ENCODE assay signal across 9 cellular contexts in the genomic region with DNA sequence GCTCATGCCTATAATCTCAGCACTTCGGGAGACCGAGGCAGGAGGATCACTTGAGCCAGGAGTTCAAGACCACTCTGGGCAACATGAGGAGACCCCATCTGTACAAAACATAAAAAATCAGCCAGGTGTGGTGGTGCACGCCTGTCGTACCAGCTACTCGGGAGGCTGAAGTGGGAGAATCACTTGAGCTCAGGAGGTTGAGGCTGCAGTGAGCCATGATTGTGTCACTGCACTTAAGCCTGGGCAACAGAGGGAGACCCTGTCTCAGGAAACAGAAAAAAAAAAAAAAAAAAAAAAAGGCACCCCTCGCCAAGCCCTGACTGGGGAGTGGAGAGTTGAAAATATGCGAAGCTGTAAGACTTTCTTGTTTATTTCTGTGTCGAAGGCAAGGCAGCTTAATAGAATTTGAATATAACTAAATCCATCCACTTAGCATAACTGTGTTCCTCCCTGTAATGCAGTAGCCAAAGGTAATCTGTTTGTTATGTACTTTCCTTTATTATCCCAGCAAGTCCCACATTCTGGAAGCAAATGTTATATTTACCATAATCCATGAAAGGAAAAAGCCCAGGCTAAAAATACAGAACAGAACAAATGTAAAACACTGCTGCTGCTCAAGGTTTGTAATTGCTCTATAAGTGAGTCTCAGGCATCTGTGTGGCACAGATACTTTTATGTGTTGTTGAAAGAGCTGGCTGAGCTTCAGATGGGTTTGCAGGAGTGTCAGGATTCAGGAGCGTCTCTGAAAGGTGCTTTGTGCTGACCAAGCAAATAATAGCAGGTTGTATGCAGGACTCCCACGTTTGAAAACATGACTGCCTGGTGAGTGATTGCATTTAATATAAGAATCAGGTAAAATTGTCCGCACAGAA.
DNase-seq lines count a peak whose midpoint lies in the region; ATAC-seq, FAIRE-seq and TF ChIP-seq lines count a peak whose summit lies in the region.
"Had no signal": no experiment of that assay in that cellular context is flagged by ENCODE, and none has a peak within 500 bp of the region (broad histone marks: within the 10 kb centered on the region; RNA-seq: fewer than 3 reads in every experiment).

No MANE protein-coding gene starts in this region.

- peak overlapping the region; percentile 89 for H3K27ac ChIP-seq in CD4-positive, alpha-beta T cell (ENCODE audit: low read depth, low read length)
- H3K27ac ChIP-seq in H1 (ENCODE audit: low read depth, low read length) (peak overlapping the region; percentile 50; the same call in 1 of the 2 replicates), mammary epithelial cell (ENCODE audit: insufficient read depth, low read depth, low read length) (no peak overlapping the region), trophoblast cell (ENCODE audit: low read depth, low read length) (no peak overlapping the region)

- H3K27me3 Mint-ChIP-seq in CD4-positive, alpha-beta T cell, result no peaks in the 10 kb centered on the region

- H3K27me3 ChIP-seq in CD4-positive, alpha-beta T cell (ENCODE audit: control insufficient read depth, insufficient read depth, low read length), result no peaks in the 10 kb centered on the region
- H3K27me3 ChIP-seq in H1 (replicated peaks in 1 of 4; ENCODE audit: control insufficient read depth in 3 of 4, extremely low read depth in 1 of 4, insufficient read depth in 3 of 4, low read length in 3 of 4), result no peaks in the 10 kb centered on the region
- H3K27me3 ChIP-seq in mammary epithelial cell (ENCODE audit: insufficient read depth, low read length), result no peaks in the 10 kb centered on the region
- H3K27me3 ChIP-seq in trophoblast cell (ENCODE audit: insufficient read depth, low read length), result no peaks in the 10 kb centered on the region

- H3K27ac Mint-ChIP-seq in CD4-positive, alpha-beta T cell, result peak overlapping the region; percentile 97

- H2BK20ac ChIP-seq in H1 (ENCODE audit: low read length), result no peak overlapping the region

- H3K23me2 ChIP-seq in H1 (ENCODE audit: low read depth, low read length), result no peaks in the 10 kb centered on the region

- CTCF ChIA-PET in CD4-positive, alpha-beta T cell (lab: Charles Lee), result interaction anchor here (0.8 to 9.4 kb wide), 5 partner anchors 20 to 82 kb away, joined by 3 to 107 read pairs (median 3); no protein-coding TSS in a partner anchor
- CTCF ChIA-PET in H1 (lab: Charles Lee; ENCODE audit: partially characterized antibody) (interaction anchor here (0.9 to 2.3 kb wide), 3 partner anchors 14 to 125 kb away, joined by 3 to 8 read pairs (median 5); no protein-coding TSS in a partner anchor), mammary epithelial cell (lab: Charles Lee; ENCODE audit: low non-redundant PET) (no interaction called here)

- H3K79me1 ChIP-seq in H1 (ENCODE audit: low read depth, low read length) (no peaks in the 10 kb centered on the region), trophoblast cell (ENCODE audit: low read length) (no peaks in the 10 kb centered on the region)

- TF ChIP-seq CTCF in CD4-positive, alpha-beta T cell (IDR thresholded peaks at IDR 0.05), result no peak
- TF ChIP-seq CTCF in H1 (IDR thresholded peaks at IDR 0.05; ENCODE audit: control extremely low read depth in 1 of 3, insufficient read depth in 1 of 3, low read depth in 1 of 3, low read length in 3 of 3), result no peak
- TF ChIP-seq CTCF in mammary epithelial cell (conservative IDR thresholded peaks at IDR 0.05 in 1 of 2, IDR thresholded peaks at IDR 0.05 in 1 of 2; ENCODE audit: extremely low read depth in 1 of 2, insufficient read depth in 1 of 2, low read depth in 1 of 2, low read length in 2 of 2), result no peak

- peaks cover 97% of the 10 kb centered on the region for H3K4me1 Mint-ChIP-seq in CD4-positive, alpha-beta T cell (ENCODE audit: low read depth)

- 60% methylated on average over 11 of the region's 11 CpGs; no CpG with 5 or more reads in 1 of the 2 experiments for WGBS in H1 (ENCODE audit: extremely low coverage in 1 of 2, insufficient coverage in 1 of 2, insufficient read length in 1 of 2, insufficient replicate concordance in 2 of 2, low coverage in 1 of 2, low lambda C conversion rate in 2 of 2, missing lambda C conversion rate in 1 of 2), 2 experiments
- WGBS in mammary epithelial cell (ENCODE audit: low coverage, missing lambda C conversion rate), result 72% methylated on average over 11 of the region's 11 CpGs
- WGBS in trophoblast cell (ENCODE audit: extremely low coverage, insufficient coverage, insufficient read length), result no CpG with 5 or more reads among the region's 11 CpGs

- H3K4me3 ChIP-seq in H1 (ENCODE audit: extremely low read depth in 1 of 4, insufficient read depth in 2 of 4, low read depth in 3 of 4, low read length in 4 of 4) (no peak overlapping the region), mammary epithelial cell (replicated peaks in 1 of 3; ENCODE audit: insufficient read depth in 1 of 3, low read depth in 2 of 3, low read length in 3 of 3) (no peak overlapping the region), trophoblast cell (ENCODE audit: low read depth, low read length) (no peak overlapping the region)

- no peak overlapping the region for H4K12ac ChIP-seq in trophoblast cell (ENCODE audit: low read depth, low read length)

- H3K14ac ChIP-seq in H1 (ENCODE audit: insufficient read length) (no peak overlapping the region), trophoblast cell (ENCODE audit: low read length) (no peak overlapping the region)

- H4K20me1 ChIP-seq in H1 (replicated peaks in 1 of 2; ENCODE audit: control insufficient read depth in 1 of 2, insufficient read depth in 2 of 2, low read length in 2 of 2), result no peaks in the 10 kb centered on the region
- H4K20me1 ChIP-seq in mammary epithelial cell (ENCODE audit: insufficient read depth, low read length), result no peaks in the 10 kb centered on the region

- H3K36me3 ChIP-seq in H1 (ENCODE audit: control insufficient read depth in 2 of 4, insufficient read depth in 4 of 4, low read length in 3 of 4) (no peaks in the 10 kb centered on the region), mammary epithelial cell (ENCODE audit: insufficient read depth, low read length) (no peaks in the 10 kb centered on the region), trophoblast cell (ENCODE audit: control insufficient read depth in 1 of 2, insufficient read depth in 2 of 2, low read length in 2 of 2) (no peaks in the 10 kb centered on the region)

- no peak overlapping the region for H2BK5ac ChIP-seq in H1 (ENCODE audit: low read depth, low read length)
- H2BK5ac ChIP-seq in trophoblast cell (ENCODE audit: low read depth, low read length, poor library complexity), result no peak overlapping the region

- TF ChIP-seq EP300 in H1 (IDR thresholded peaks at IDR 0.05; ENCODE audit: borderline replicate concordance in 1 of 2, low read depth in 2 of 2, low read length in 2 of 2), result no peak

- H3K9ac ChIP-seq in H1 (replicated peaks in 1 of 4; ENCODE audit: extremely low read depth in 1 of 4, low read depth in 3 of 4, low read length in 3 of 4) (no peak overlapping the region), mammary epithelial cell (ENCODE audit: insufficient read depth, low read length) (no peak overlapping the region), trophoblast cell (ENCODE audit: low read length) (no peak overlapping the region)

- H4K8ac ChIP-seq in H1 (ENCODE audit: extremely low read depth, insufficient read depth, low read length), result no peak overlapping the region
- H4K8ac ChIP-seq in trophoblast cell (ENCODE audit: low read depth, low read length), result no peak overlapping the region

- no peak for DNase-seq in CD4-positive, alpha-beta T cell
- DNase-seq in H1 (ENCODE audit: low read depth in 1 of 2, low spot score in 2 of 2) (no peak), urothelium cell line (ENCODE audit: low spot score) (no peak), mammary epithelial cell (no peak), trophoblast cell (no peak)
- DNase-seq in activated CD4-positive, alpha-beta T cell treated with anti-CD3 and anti-CD28 coated beads for 4 hours, result no peak
- DNase-seq: foreskin melanocyte had no signal

- dilution Hi-C loops in mammary epithelial cell (cut with HindIII; ENCODE audit: low sequenced_read_pairs), result no loop called here

- H4K91ac ChIP-seq in H1 (replicated peaks; ENCODE audit: insufficient read length, low read length) (no peak overlapping the region), trophoblast cell (ENCODE audit: low read depth, low read length) (no peak overlapping the region)

- no peak overlapping the region for H3K56ac ChIP-seq in H1 (replicated peaks; ENCODE audit: insufficient read length, low read depth, low read length)

- peak overlapping the region; percentile 73 for H3K4me3 Mint-ChIP-seq in CD4-positive, alpha-beta T cell

- no peak for ATAC-seq in CD4-positive, alpha-beta T cell (ENCODE audit: poor library complexity)
- ATAC-seq in GM21381 (IDR thresholded peaks at IDR 0.05; ENCODE audit: unreplicated experiment) (peak; percentile 16), HG03442 (IDR thresholded peaks at IDR 0.05; ENCODE audit: unreplicated experiment) (peak; percentile 19)

- H3K18ac ChIP-seq in H1 (ENCODE audit: extremely low read depth, low read length) (no peak overlapping the region), trophoblast cell (ENCODE audit: low read length) (no peak overlapping the region)

- H3K79me2 ChIP-seq in H1 (ENCODE audit: control insufficient read depth in 1 of 2, insufficient read depth in 2 of 2, low read length in 2 of 2) (no peaks in the 10 kb centered on the region), mammary epithelial cell (ENCODE audit: insufficient read depth, low read length) (no peaks in the 10 kb centered on the region), trophoblast cell (ENCODE audit: control insufficient read depth, insufficient read depth, low read length, poor library complexity) (no peaks in the 10 kb centered on the region)

- H2BK120ac ChIP-seq in H1 (replicated peaks; ENCODE audit: low read depth, low read length) (no peak overlapping the region), trophoblast cell (ENCODE audit: insufficient read depth, low read length, poor library complexity) (no peak overlapping the region)

- no peak for TF ChIP-seq POLR2A in H1 (IDR thresholded peaks at IDR 0.05; ENCODE audit: control extremely low read depth in 1 of 2, low read depth in 2 of 2, low read length in 2 of 2)

- H3K23ac ChIP-seq in H1 (ENCODE audit: insufficient read length) (no peak overlapping the region), trophoblast cell (ENCODE audit: low read length) (no peak overlapping the region)

- H3K9me3 Mint-ChIP-seq in CD4-positive, alpha-beta T cell, result no peaks in the 10 kb centered on the region

- BruUV-seq in mammary epithelial cell (replicated peaks; lab: Mats Ljungman, UMichigan), result no TSS peak

- no peaks in the 10 kb centered on the region for H3K36me3 Mint-ChIP-seq in CD4-positive, alpha-beta T cell (ENCODE audit: low read depth)

- H3K9me3 ChIP-seq in CD4-positive, alpha-beta T cell (ENCODE audit: control insufficient read depth, low read length), result no peaks in the 10 kb centered on the region
- H3K9me3 ChIP-seq in H1 (ENCODE audit: insufficient read depth in 2 of 2, low read depth in 1 of 2, low read length in 1 of 2), result no peaks in the 10 kb centered on the region; a peak in 1 of 4 replicates
- H3K9me3 ChIP-seq in mammary epithelial cell (replicated peaks; ENCODE audit: insufficient read depth, low read length), result peaks cover 9% of the 10 kb centered on the region
- peaks cover 4% of the 10 kb centered on the region for H3K9me3 ChIP-seq in trophoblast cell (ENCODE audit: insufficient read depth, low read depth, low read length)

- H2BK12ac ChIP-seq in H1 (ENCODE audit: low read depth, low read length) (no peak overlapping the region), trophoblast cell (ENCODE audit: low read length) (no peak overlapping the region)

- no peak overlapping the region for H2BK15ac ChIP-seq in H1 (ENCODE audit: low read length)

- no peak for TF ChIP-seq RAD21 in H1 (IDR thresholded peaks at IDR 0.05 in 1 of 2, conservative IDR thresholded peaks at IDR 0.05 in 1 of 2; ENCODE audit: low read depth in 2 of 2, low read length in 2 of 2)

- intact Hi-C loops in CD4-positive, alpha-beta T cell (cut with DNase I, micrococcal nuclease), result loop anchor here (1.0 to 5.0 kb wide), 4 partner anchors 18 to 33 kb away; no protein-coding TSS in a partner anchor
- intact Hi-C loops in mammary epithelial cell (cut with micrococcal nuclease), result no loop called here

- H3K4ac ChIP-seq in H1 (replicated peaks; ENCODE audit: insufficient read length, low read depth, low read length) (no peak overlapping the region), trophoblast cell (ENCODE audit: low read depth, low read length) (no peak overlapping the region)

- peak; percentile 65 for FAIRE-seq in H1 (lab: Jason Lieb, UNC)
- FAIRE-seq in urothelium cell line (lab: Jason Lieb, UNC), result no peak

- H2AK5ac ChIP-seq in H1 (ENCODE audit: low read depth, low read length) (no peak overlapping the region), trophoblast cell (ENCODE audit: low read length) (no peak overlapping the region)

- H3K4me1 ChIP-seq in H1 (replicated peaks in 1 of 4; ENCODE audit: control insufficient read depth in 3 of 4, insufficient read depth in 4 of 4, low read length in 3 of 4) (peaks cover 0 to 27% (median 18%) of the 10 kb centered on the region in 4 experiments; a peak in 5 of 7 replicates), mammary epithelial cell (ENCODE audit: insufficient read depth, low read length) (no peaks in the 10 kb centered on the region), trophoblast cell (ENCODE audit: control insufficient read depth in 1 of 2, insufficient read depth in 2 of 2, low read length in 2 of 2) (no peaks in the 10 kb centered on the region)

- H3K4me2 ChIP-seq in H1 (ENCODE audit: insufficient read depth in 1 of 2, low read depth in 2 of 2, low read length in 2 of 2) (peak overlapping the region in 1 of 2 experiments; percentile 39; a peak in 1 of 4 replicates), mammary epithelial cell (ENCODE audit: insufficient read depth, low read depth, low read length) (no peak overlapping the region), trophoblast cell (ENCODE audit: low read length) (no peak overlapping the region)

- no peak overlapping the region for H2AFZ ChIP-seq in H1 (ENCODE audit: low read length)
- H2AFZ ChIP-seq in mammary epithelial cell (ENCODE audit: low read depth, low read length), result no peak overlapping the region
- H2AFZ ChIP-seq in trophoblast cell (ENCODE audit: insufficient read depth, low read length, poor library complexity), result no peak overlapping the region

- H4K5ac ChIP-seq in H1 (ENCODE audit: insufficient read length, low read depth, low read length), result no peak overlapping the region

- POLR2A ChIA-PET in CD4-positive, alpha-beta T cell (lab: Charles Lee), result interaction anchor here (0.5 to 12.9 kb wide), 23 partner anchors 8 to 136 kb away, joined by 3 to 1077 read pairs (median 4); a partner anchor contains a TSS
- POLR2A ChIA-PET in H1 (lab: Charles Lee; ENCODE audit: partially characterized antibody), result interaction anchor here (1.2 to 1.3 kb wide), 2 partner anchors 14 to 15 kb away, joined by 3 read pairs; no protein-coding TSS in a partner anchor

- in situ Hi-C loops in mammary epithelial cell (cut with MboI; ENCODE audit: low sequenced_read_pairs in 2 of 2), result no loop called here

Comparison
In these comparisons a context has a peak if more than half of its experiments do, and no peak if none do; other contexts are left out.
1. H3K27ac ChIP-seq: peak in CD4-positive, alpha-beta T cell (single experiment) and H1 (single experiment); none in mammary epithelial cell (single experiment) and trophoblast cell (single experiment).